ENCODE assay signal across 11 cellular contexts in the genomic region with DNA sequence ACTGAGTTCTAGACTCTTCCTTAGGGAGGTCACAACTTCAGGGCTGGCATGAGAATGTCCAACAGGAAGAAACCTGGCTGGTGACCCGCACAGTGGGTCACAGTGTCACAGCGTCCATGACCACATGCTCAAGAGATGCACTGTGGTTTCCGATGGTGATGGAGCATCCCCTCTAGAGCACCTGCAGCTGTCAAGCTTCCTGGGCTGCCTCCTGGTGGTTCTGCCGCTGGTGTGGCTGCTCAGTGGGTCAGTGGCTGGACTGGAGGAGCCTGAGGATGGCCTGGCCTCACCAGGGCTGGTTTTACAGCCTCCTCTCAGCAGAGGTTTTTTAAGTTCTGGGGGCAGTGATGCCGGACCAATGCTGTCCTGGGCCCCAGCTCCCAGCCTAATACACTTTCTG.
"Had no signal": no experiment of that assay in that cellular context is flagged by ENCODE, and none has a peak within 500 bp of the region (broad histone marks: within the 10 kb centered on the region; RNA-seq: fewer than 3 reads in every experiment).

No MANE protein-coding gene starts in this region.

- H3K27me3 ChIP-seq: ascending aorta, dorsolateral prefrontal cortex, ovary, sigmoid colon had no signal

- H3K9me3 ChIP-seq: ascending aorta, ovary, sigmoid colon had no signal

- H3K4me3 ChIP-seq: ascending aorta, dorsolateral prefrontal cortex, lung, ovary, sigmoid colon had no signal

- ATAC-seq: left colon; stimulated activated naive CD8-positive, alpha-beta T cell treated with anti-CD3 and anti-CD28 coated beads, Interleukin-15, amount 100 ng/mL, for 72 hours had no signal

- H3K4me1 ChIP-seq: ascending aorta, sigmoid colon had no signal

- DNase-seq: activated CD4-positive, CD25-positive, alpha-beta regulatory T cell treated with anti-CD3 and anti-CD28 coated beads, Interleukin-2, amount 50 U/mL, for 72 hours; activated naive CD4-positive, alpha-beta T cell treated with anti-CD3 and anti-CD28 coated beads for 36 hours; activated T-cell treated with anti-CD3 and anti-CD28 coated beads for 4 hours; left colon; ovary; sigmoid colon; stimulated activated CD4-positive, alpha-beta T cell treated with anti-CD3 and anti-CD28 coated beads, Interleukin-1b, Interleukin-23, amount 100 ng/mL, for 48 hours; stimulated activated naive CD8-positive, alpha-beta T cell treated with anti-CD3 and anti-CD28 coated beads, Interleukin-15, amount 100 ng/mL, for 72 hours had no signal

- H3K36me3 ChIP-seq: ascending aorta, ovary, sigmoid colon had no signal

- H3K27ac ChIP-seq: ascending aorta, ovary, sigmoid colon had no signal
